ENCODE assay signal across 23 cellular contexts in the genomic region with DNA sequence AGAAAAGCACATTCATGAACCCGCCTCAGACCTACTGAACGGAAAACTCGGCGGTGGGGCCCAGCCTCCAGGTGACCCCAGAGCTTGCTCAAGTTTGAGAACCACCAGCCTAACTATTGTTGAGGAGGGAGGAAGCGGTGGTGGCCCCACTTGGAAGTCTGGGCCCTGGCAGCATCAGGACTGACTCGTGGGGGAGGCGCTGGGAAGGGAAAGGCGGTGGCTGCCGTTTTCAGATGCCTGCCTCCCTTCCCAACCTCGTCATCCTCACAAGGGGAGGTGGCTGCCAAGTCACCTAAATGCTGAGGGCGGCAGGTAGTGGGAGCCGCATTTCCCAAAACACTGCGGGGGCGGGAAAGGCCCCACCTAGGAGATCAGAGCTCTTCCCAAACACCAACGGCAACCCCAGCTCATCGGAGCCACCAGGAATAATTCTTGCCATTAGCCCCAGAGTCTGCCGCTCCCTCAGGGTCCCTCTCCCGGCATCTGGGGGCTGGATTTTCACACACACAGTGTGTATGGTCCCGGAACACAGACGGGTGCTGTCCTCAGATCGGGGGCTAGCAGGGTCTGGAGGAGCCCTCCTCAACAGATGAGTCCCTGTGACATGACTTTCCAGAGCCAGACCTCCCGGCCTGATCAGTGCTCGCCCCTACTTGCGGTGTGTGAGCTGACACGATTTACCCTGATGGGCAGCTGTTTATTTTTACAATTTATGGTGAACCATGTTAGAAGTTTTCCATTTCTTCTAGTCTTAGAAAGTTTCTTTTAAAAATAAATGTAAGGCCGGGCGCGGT. TPM values are rescaled to one million over a fixed set of nuclear protein-coding genes. Genes with fewer than 3 reads are reported as not detected.
DNase-seq lines count a peak whose midpoint lies in the region; ATAC-seq and TF ChIP-seq lines count a peak whose summit lies in the region.
"Had no signal": no experiment of that assay in that cellular context is flagged by ENCODE, and none has a peak within 500 bp of the region (broad histone marks: within the 10 kb centered on the region; RNA-seq: fewer than 3 reads in every experiment).

No MANE protein-coding gene starts in this region.

- H4K20me1 ChIP-seq in hepatocyte (ENCODE audit: insufficient read depth, poor library complexity, severe bottlenecking), result no peaks in the 10 kb centered on the region

- POLR2A ChIA-PET in HEK293 (lab: Yijun Ruan, JAX), result no interaction called here

- H3K27ac Mint-ChIP-seq in CD14-positive monocyte, result peak overlapping the region; percentile 94 to 99 (median 98)
- H3K27ac Mint-ChIP-seq: B cell, GM23338, H9 had no signal

- H3K4me2 ChIP-seq in hepatocyte, result no peak overlapping the region
- H3K4me2 ChIP-seq: GM23338 had no signal

- no peaks in the 10 kb centered on the region for H3K9me2 ChIP-seq in hepatocyte (replicated peaks; ENCODE audit: insufficient read depth)

- no peak overlapping the region for H2AFZ ChIP-seq in hepatocyte
- H2AFZ ChIP-seq: GM23338 had no signal

- H3K4me3 ChIP-seq in HEK293 (ENCODE audit: low read depth, low read length) (no peak overlapping the region), hepatocyte (no peak overlapping the region)
- H3K4me3 ChIP-seq: GM23338, MG63 had no signal

- H3K27ac ChIP-seq in HEK293 (ENCODE audit: extremely low read depth, low read depth, low read length) (no peak overlapping the region), hepatocyte (peak overlapping the region; percentile 70)
- H3K27ac ChIP-seq: C4-2B had no signal

- H3K4me1 ChIP-seq in HEK293 (ENCODE audit: control insufficient read depth, insufficient read depth, low read length) (no peaks in the 10 kb centered on the region), hepatocyte (ENCODE audit: insufficient read depth) (peaks cover 4% of the 10 kb centered on the region)

- ATAC-seq in GM18502 (IDR thresholded peaks at IDR 0.05; ENCODE audit: poor library complexity, unreplicated experiment), result no peak
- ATAC-seq: GM23338 had no signal

- DNase-seq in CD14-positive monocyte (ENCODE audit: low spot score) (no peak), hepatocyte (ENCODE audit: low spot score) (no peak), putamen (ENCODE audit: low spot score) (peak; percentile 56), cerebellar cortex (ENCODE audit: low spot score) (no peak), NCI-H1092 (lab: John Stamatoyannopoulos, UW) (no peak)
- DNase-seq: CD8-positive, alpha-beta memory T cell; DMS153; DND-41; H9; IMR-90; KG1; MG63; NCI-H2029; NCI-H2227 treated with DMSO at 0.1 percent for 48 hours; NCI-H510A; NCI-H69; RPMI8226; SHP77 treated with DMSO at 0.1 percent for 48 hours had no signal

- TF ChIP-seq CTCF in CD14-positive monocyte (IDR thresholded peaks at IDR 0.05) (no peak), HEK293 (tag by site-specific recombination; IDR thresholded peaks at IDR 0.05) (no peak), hepatocyte (IDR thresholded peaks at IDR 0.05; ENCODE audit: poor library complexity) (no peak)

- peaks cover 0 to 1% (median 0%) of the 10 kb centered on the region in 3 donors for H3K27me3 Mint-ChIP-seq in CD14-positive monocyte (ENCODE audit: low read depth in 3 of 3)
- H3K27me3 Mint-ChIP-seq: B cell; CD8-positive, alpha-beta memory T cell had no signal

- no peak overlapping the region for H3K4me3 Mint-ChIP-seq in CD14-positive monocyte
- H3K4me3 Mint-ChIP-seq: B cell; CD8-positive, alpha-beta memory T cell; GM23338; H9 had no signal

- H3K9me3 Mint-ChIP-seq in CD14-positive monocyte, result peaks cover 0 to under 1% (median 0%) of the 10 kb centered on the region in 7 donors
- H3K9me3 Mint-ChIP-seq: CD8-positive, alpha-beta memory T cell; GM23338; H9 had no signal

- CTCF ChIA-PET in HEK293 (lab: Yijun Ruan, JAX), result no interaction called here

- H3K9me3 ChIP-seq in HEK293 (ENCODE audit: control insufficient read depth, insufficient read depth, low read depth, low read length) (no peaks in the 10 kb centered on the region), hepatocyte (ENCODE audit: low read depth) (no peaks in the 10 kb centered on the region)
- H3K9me3 ChIP-seq: MG63 had no signal

- H3K27me3 ChIP-seq in hepatocyte, result no peaks in the 10 kb centered on the region
- H3K27me3 ChIP-seq: MG63 had no signal

- intact Hi-C loops in CD14-positive monocyte (cut with micrococcal nuclease), result loop anchor here in 1 of 2 donors (2.0 kb wide), 1 partner anchor 49 kb away; no protein-coding TSS in a partner anchor

- 90% methylated on average over 27 of the region's 28 CpGs for WGBS in hepatocyte (ENCODE audit: low lambda C conversion rate, missing lambda C conversion rate)

- H3K36me3 ChIP-seq in HEK293 (ENCODE audit: control insufficient read depth in 2 of 2, insufficient read depth in 1 of 2, low read length in 2 of 2) (peaks cover 0 to 3% of the 10 kb centered on the region in 2 experiments; a peak in 1 of 3 replicates), hepatocyte (replicated peaks; ENCODE audit: insufficient read depth, low read depth) (no peaks in the 10 kb centered on the region)
- H3K36me3 ChIP-seq: MG63 had no signal

- peaks cover 62% of the 10 kb centered on the region for H3K4me1 Mint-ChIP-seq in CD14-positive monocyte
- H3K4me1 Mint-ChIP-seq: GM23338, H9 had no signal

- H3K36me3 Mint-ChIP-seq in CD14-positive monocyte, result peaks cover 45 to 51% of the 10 kb centered on the region in 2 donors

- no peaks in the 10 kb centered on the region for H3K79me2 ChIP-seq in hepatocyte

TF ChIP-seq in HEK293, 187 proteins besides CTCF, POLR2A, EP300 and RAD21:
- TF ChIP-seq ZNF138 (tag by site-specific recombination; IDR thresholded peaks at IDR 0.05; ENCODE audit: borderline replicate concordance) (no peak), ZFHX2 (tag by site-specific recombination; conservative IDR thresholded peaks at IDR 0.05) (peak; percentile 72), EGR2 (tag by site-specific recombination; IDR thresholded peaks at IDR 0.05; ENCODE audit: low read depth) (peak; percentile 83)

RNA-seq across cellular contexts. Expression of a gene that starts 31.3 kb away (rescaled TPM):
- polyA plus RNA-seq in CD14-positive monocyte (10 to 100 TPM; 29.2 to 30.9 TPM), hepatocyte (21.8 and 23.4 TPM in 2 replicates)
- total RNA-seq in hepatocyte, result 14.0 and 17.8 TPM in 2 replicates
